In genomic region chr17:29618272-29619065, GRCh38 we compare ENCODE assay signal across 1 cellular context.
TF ChIP-seq lines count a peak whose summit lies in the region.

No MANE protein-coding gene starts in this region.

TF ChIP-seq in K562, 482 proteins besides CTCF, POLR2A, EP300 and RAD21 (continued from another document):
- TF ChIP-seq ZNF407 (IDR thresholded peaks at IDR 0.05; ENCODE audit: low read depth): no peak
- no peak for TF ChIP-seq FOXO4 (CRISPR knock-in tag; IDR thresholded peaks at IDR 0.05)
- TF ChIP-seq MEIS2 (IDR thresholded peaks at IDR 0.05; ENCODE audit: partially characterized antibody): peak; percentile 0
- 0 out of 2 replicates have a peak, but pooled peaks have one; percentile 11 for TF ChIP-seq TFAP4 (CRISPR knock-in tag; IDR thresholded peaks at IDR 0.05; ENCODE audit: borderline replicate concordance)
- TF ChIP-seq NFATC3 (IDR thresholded peaks at IDR 0.05): no peak
